Comparison of ENCODE assay signal across 10 cellular contexts in the genomic region with DNA sequence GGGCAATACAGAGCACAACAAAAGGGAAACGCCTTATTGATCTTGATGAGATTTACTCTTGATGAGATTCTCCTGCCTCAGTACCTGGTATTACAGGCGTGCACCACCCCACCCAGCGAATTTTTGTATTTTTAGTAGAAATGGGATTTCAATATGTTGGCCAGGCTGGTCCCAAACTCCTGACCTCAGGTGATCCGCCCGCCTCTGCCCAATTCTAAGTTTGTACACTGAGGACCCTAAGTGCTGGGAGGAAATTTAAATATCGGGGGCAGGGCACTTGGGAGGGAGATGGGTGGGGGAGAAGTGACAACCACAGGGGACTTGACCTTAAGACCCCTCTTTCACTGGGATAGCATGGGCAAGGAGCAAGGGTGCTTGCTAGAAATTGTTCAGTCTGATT. TPM values are rescaled to one million over a fixed set of nuclear protein-coding genes. Genes with fewer than 3 reads are reported as not detected.
DNase-seq lines count a peak whose midpoint lies in the region; ATAC-seq and TF ChIP-seq lines count a peak whose summit lies in the region.
"Had no signal": no experiment of that assay in that cellular context is flagged by ENCODE, and none has a peak within 500 bp of the region (broad histone marks: within the 10 kb centered on the region; RNA-seq: fewer than 3 reads in every experiment).

No MANE protein-coding gene starts in this region.

- peaks cover 78% of the 10 kb centered on the region for H3K4me1 Mint-ChIP-seq in brain
- peaks cover 55 to 88% (median 77%) of the 10 kb centered on the region in 7 donors for H3K4me1 Mint-ChIP-seq in naive thymus-derived CD4-positive, alpha-beta T cell

- no peak for ATAC-seq in naive thymus-derived CD4-positive, alpha-beta T cell
- ATAC-seq in GM19463 (IDR thresholded peaks at IDR 0.05; ENCODE audit: unreplicated experiment) (no peak), GM21528 (IDR thresholded peaks at IDR 0.05; ENCODE audit: low FRiP score, unreplicated experiment) (no peak)

- peaks cover 96% of the 10 kb centered on the region for H4K20me1 ChIP-seq in BLaER1

- H3K27me3 ChIP-seq in BLaER1: no peaks in the 10 kb centered on the region
- no peaks in the 10 kb centered on the region for H3K27me3 ChIP-seq in HUES6 (ENCODE audit: control insufficient read depth, insufficient read depth, low read length)
- no peaks in the 10 kb centered on the region for H3K27me3 ChIP-seq in naive thymus-derived CD4-positive, alpha-beta T cell (ENCODE audit: control insufficient read depth in 2 of 2, insufficient read depth in 2 of 2, low read length in 2 of 2)
- H3K27me3 ChIP-seq: dorsolateral prefrontal cortex had no signal

- H3K9ac ChIP-seq in BLaER1: peak overlapping the region; percentile 98
- peak overlapping the region; percentile 100 for H3K9ac ChIP-seq in HUES6 (ENCODE audit: low read length)

- H3K27ac ChIP-seq in BLaER1 (peak overlapping the region; percentile 98; the same call in 1 of the 2 replicates), HUES6 (ENCODE audit: low read depth, low read length) (no peak overlapping the region)
- peak overlapping the region; percentile 89 for H3K27ac ChIP-seq in naive thymus-derived CD4-positive, alpha-beta T cell (ENCODE audit: low read depth, low read length)

- H3K4me3 ChIP-seq in BLaER1: peak overlapping the region; percentile 89
- H3K4me3 ChIP-seq in HUES6 (ENCODE audit: low read depth, low read length): peak overlapping the region; percentile 81
- H3K4me3 ChIP-seq in naive thymus-derived CD4-positive, alpha-beta T cell (ENCODE audit: low read length): no peak overlapping the region

- H3K36me3 ChIP-seq in BLaER1 (peaks cover 71% of the 10 kb centered on the region), HUES6 (ENCODE audit: control insufficient read depth, insufficient read depth, low read length) (peaks cover 66% of the 10 kb centered on the region)
- H3K36me3 ChIP-seq in naive thymus-derived CD4-positive, alpha-beta T cell (ENCODE audit: control insufficient read depth in 2 of 3, insufficient read depth in 3 of 3, low read length in 3 of 3): peaks cover 11 to 55% (median 18%) of the 10 kb centered on the region in 3 experiments

- CTCF ChIA-PET in naive thymus-derived CD4-positive, alpha-beta T cell (lab: Charles Lee): interaction anchor here (0.6 to 0.9 kb wide), 2 partner anchors 13 to 59 kb away, joined by 3 to 5 read pairs; no protein-coding TSS in a partner anchor

- H3K27ac Mint-ChIP-seq in brain: peak overlapping the region in 4 of 5 experiments; percentile 92 to 96 (median 94)
- peak overlapping the region; percentile 92 to 97 (median 95) for H3K27ac Mint-ChIP-seq in naive thymus-derived CD4-positive, alpha-beta T cell

- H3K27me3 Mint-ChIP-seq in brain: peaks cover 4% of the 10 kb centered on the region
- H3K27me3 Mint-ChIP-seq in naive thymus-derived CD4-positive, alpha-beta T cell: no peaks in the 10 kb centered on the region

- H3K4me2 ChIP-seq in BLaER1: peak overlapping the region; percentile 94

- TF ChIP-seq CTCF in brain (conservative IDR thresholded peaks at IDR 0.05): no peak

- peak overlapping the region; percentile 88 to 96 (median 92) for H3K4me3 Mint-ChIP-seq in brain
- peak overlapping the region; percentile 87 to 95 (median 90) for H3K4me3 Mint-ChIP-seq in naive thymus-derived CD4-positive, alpha-beta T cell

- H3K4me1 ChIP-seq in BLaER1: peaks cover 60% of the 10 kb centered on the region
- peaks cover 20% of the 10 kb centered on the region for H3K4me1 ChIP-seq in HUES6 (ENCODE audit: control insufficient read depth, insufficient read depth, low read length)
- peaks cover 42 to 55% of the 10 kb centered on the region in 2 donors for H3K4me1 ChIP-seq in naive thymus-derived CD4-positive, alpha-beta T cell (ENCODE audit: control insufficient read depth in 2 of 2, insufficient read depth in 2 of 2, low read length in 2 of 2)

- H3K9me3 Mint-ChIP-seq in brain: peaks cover 0 to 3% (median 0%) of the 10 kb centered on the region in 5 experiments
- H3K9me3 Mint-ChIP-seq in naive thymus-derived CD4-positive, alpha-beta T cell: peaks cover 0 to 3% (median 0%) of the 10 kb centered on the region in 11 donors

- H3K36me3 Mint-ChIP-seq in brain: peaks cover 52% of the 10 kb centered on the region
- peaks cover 4 to 58% (median 33%) of the 10 kb centered on the region in 5 donors for H3K36me3 Mint-ChIP-seq in naive thymus-derived CD4-positive, alpha-beta T cell

- intact Hi-C loops in naive thymus-derived CD4-positive, alpha-beta T cell (cut with micrococcal nuclease): loop anchor here (5.0 kb wide), 3 partner anchors 103 to 613 kb away; partner anchors contain the start of genes BMS1 (in 1 of the 2) and ZNF32 (in 1 of the 2)

- POLR2A ChIA-PET in naive thymus-derived CD4-positive, alpha-beta T cell (lab: Charles Lee): interaction anchor here (0.7 to 4.2 kb wide), 7 partner anchors 9 to 599 kb away, joined by 3 to 31 read pairs (median 5); partner anchors contain the start of gene ZNF487

- H3K9me3 ChIP-seq in BLaER1 (no peaks in the 10 kb centered on the region), HUES6 (ENCODE audit: control insufficient read depth, insufficient read depth, low read depth, low read length) (no peaks in the 10 kb centered on the region)
- H3K9me3 ChIP-seq in naive thymus-derived CD4-positive, alpha-beta T cell (ENCODE audit: control insufficient read depth in 2 of 3, low read length in 3 of 3): no peaks in the 10 kb centered on the region

- DNase-seq in naive thymus-derived CD4-positive, alpha-beta T cell: no peak
- no peak for DNase-seq in NCI-H1417 treated with DMSO at 0.1 percent for 48 hours (lab: John Stamatoyannopoulos, UW)
- no peak for DNase-seq in RKO (ENCODE audit: low spot score)

RNA-seq across cellular contexts. Expression of gene HNRNPF, which starts 14.1 kb away (rescaled TPM):
- 227 TPM for polyA plus RNA-seq in brain (ENCODE audit: insufficient read depth, low read depth, low replicate concordance)
- 100 to 1,000 TPM in 4 of 5 experiments, 10 to 100 TPM in 1; 88.1 to 449 (median 159) TPM for total RNA-seq in naive thymus-derived CD4-positive, alpha-beta T cell
- polyA plus RNA-seq in naive thymus-derived CD4-positive, alpha-beta T cell: 100 to 1,000 TPM; 193 to 269 TPM

RNA-seq across cellular contexts. Expression of gene FXYD4, which starts 23.4 kb away (rescaled TPM):
- polyA plus RNA-seq in brain (ENCODE audit: insufficient read depth, low read depth, low replicate concordance): 3.4 TPM
- not detected for total RNA-seq in naive thymus-derived CD4-positive, alpha-beta T cell
- polyA plus RNA-seq in naive thymus-derived CD4-positive, alpha-beta T cell: not detected
- total RNA-seq: M059J had no signal

RNA-seq across cellular contexts. Expression of gene ZNF487, which starts 42.0 kb away (rescaled TPM):
- 7.7 TPM for polyA plus RNA-seq in brain (ENCODE audit: insufficient read depth, low read depth, low replicate concordance)
- total RNA-seq in naive thymus-derived CD4-positive, alpha-beta T cell: 10 to 100 TPM in 1 of 5 experiments, 1 to 10 TPM in 4; 4.1 to 12.0 (median 5.9) TPM
- polyA plus RNA-seq in naive thymus-derived CD4-positive, alpha-beta T cell: 1 to 10 TPM; 5.9 to 6.8 TPM
